Comparison of ENCODE assay signal across 18 cellular contexts in the genomic region with DNA sequence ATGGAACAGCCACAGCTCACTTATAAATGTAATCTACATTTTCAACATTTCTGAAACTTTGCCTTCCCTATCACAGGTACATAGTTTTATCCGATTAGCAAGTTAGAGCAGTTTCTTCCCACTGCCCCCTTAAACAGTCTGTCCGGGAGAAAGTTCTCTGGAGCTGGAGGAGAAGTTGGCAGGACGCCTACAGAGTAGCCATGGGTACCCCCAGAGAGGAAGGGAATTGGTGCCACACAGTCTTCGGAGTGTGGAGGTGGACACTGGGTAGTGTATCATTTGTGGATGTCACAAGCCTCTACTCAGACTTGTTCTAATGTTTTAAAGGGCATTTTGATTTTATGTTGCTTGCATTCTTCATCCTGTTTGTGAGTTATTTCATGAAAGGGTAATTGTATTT. TPM values are rescaled to one million over a fixed set of nuclear protein-coding genes. Genes with fewer than 3 reads are reported as not detected.
DNase-seq lines count a peak whose midpoint lies in the region; ATAC-seq and TF ChIP-seq lines count a peak whose summit lies in the region.
"Had no signal": no experiment of that assay in that cellular context is flagged by ENCODE, and none has a peak within 500 bp of the region (broad histone marks: within the 10 kb centered on the region; RNA-seq: fewer than 3 reads in every experiment).

No MANE protein-coding gene starts in this region.

- H3K27me3 ChIP-seq in IMR-90 (ENCODE audit: control insufficient read depth, insufficient read depth, low read length) (no peaks in the 10 kb centered on the region), osteoblast (ENCODE audit: insufficient read depth, low read length) (no peaks in the 10 kb centered on the region), dorsolateral prefrontal cortex (no peaks in the 10 kb centered on the region)

- no peak overlapping the region for H2AK9ac ChIP-seq in IMR-90 (replicated peaks; ENCODE audit: low read depth, low read length, poor library complexity)

- BruUV-seq in IMR-90 (replicated peaks; lab: Mats Ljungman, UMichigan): no TSS peak

- CTCF ChIA-PET in IMR-90 (lab: Yijun Ruan, JAX): interaction anchor here (0.6 to 0.8 kb wide), 3 partner anchors 33 to 1237 kb away, joined by 3 read pairs; no protein-coding TSS in a partner anchor

- TF ChIP-seq POLR2A in IMR-90 (IDR thresholded peaks at IDR 0.05; ENCODE audit: low read depth, low read length): no peak

- POLR2A ChIA-PET in IMR-90 (lab: Charles Lee; ENCODE audit: unreplicated experiment): no interaction called here

- H3K23ac ChIP-seq in IMR-90 (ENCODE audit: low read depth, low read length): peak overlapping the region; percentile 45; the same call in 1 of the 2 replicates

- H3K14ac ChIP-seq in IMR-90 (replicated peaks; ENCODE audit: low read depth, low read length): no peak overlapping the region

- DNase-seq in IMR-90 (no peak), fibroblast of villous mesenchyme (ENCODE audit: low read depth) (no peak), osteoblast (ENCODE audit: insufficient read length, low spot score, missing footprints) (peak; percentile 49), dorsolateral prefrontal cortex (no peak)
- DNase-seq: activated CD4-positive, alpha-beta T cell treated with anti-CD3 and anti-CD28 coated beads for 48 hours; CD4-positive, alpha-beta memory T cell; cerebellar nuclear complex; H9; left ventricle myocardium inferior; naive thymus-derived CD4-positive, alpha-beta T cell; NCI-H2029; psoas muscle had no signal

- ATAC-seq in IMR-90 (ENCODE audit: low read depth) (peak; percentile 17; the same call in 1 of the 2 replicates), GM18861 (IDR thresholded peaks at IDR 0.05; ENCODE audit: unreplicated experiment) (no peak), GM19351 (IDR thresholded peaks at IDR 0.05; ENCODE audit: unreplicated experiment) (no peak), GM18502 (IDR thresholded peaks at IDR 0.05; ENCODE audit: poor library complexity, unreplicated experiment) (no peak)
- ATAC-seq: naive thymus-derived CD4-positive, alpha-beta T cell; psoas muscle; stimulated activated effector memory CD8-positive, alpha-beta T cell treated with anti-CD3 and anti-CD28 coated beads, Interleukin-12 subunit alpha, Interleukin-12 subunit beta, amount 100 ng/mL, for 72 hours had no signal

- peaks cover 3% of the 10 kb centered on the region for H3K79me2 ChIP-seq in osteoblast (ENCODE audit: insufficient read depth, low read length)

- H3K4me2 ChIP-seq in IMR-90 (ENCODE audit: low read depth, low read length) (peak overlapping the region; percentile 96), osteoblast (ENCODE audit: insufficient read depth, low read length) (peak overlapping the region; percentile 59)

- H3K9me1 ChIP-seq in IMR-90 (ENCODE audit: insufficient read depth, low read length): no peaks in the 10 kb centered on the region

- TF ChIP-seq RAD21 in IMR-90 (IDR thresholded peaks at IDR 0.05; ENCODE audit: low read length): no peak

- H3K36me3 ChIP-seq in IMR-90 (ENCODE audit: control insufficient read depth, insufficient read depth, low read length) (no peaks in the 10 kb centered on the region), osteoblast (ENCODE audit: insufficient read depth, low read length) (no peaks in the 10 kb centered on the region)

- H3K79me1 ChIP-seq in IMR-90 (ENCODE audit: low read depth in 1 of 2, low read length in 2 of 2): peaks cover 11 to 14% of the 10 kb centered on the region in 2 experiments; a peak in 2 of 4 replicates

- no peak overlapping the region for H3K56ac ChIP-seq in IMR-90 (ENCODE audit: extremely low read depth, insufficient read depth, low read length)

- H3K9me3 ChIP-seq in IMR-90 (ENCODE audit: control insufficient read depth, insufficient read depth, low read length) (peaks cover 2% of the 10 kb centered on the region; the same call in 1 of the 2 replicates), osteoblast (ENCODE audit: low read depth, low read length) (peaks cover 2% of the 10 kb centered on the region)

- H3K27ac ChIP-seq in 22Rv1 (peak overlapping the region; percentile 43), IMR-90 (ENCODE audit: insufficient read depth, low read length) (no peak overlapping the region), osteoblast (ENCODE audit: low read depth, low read length) (no peak overlapping the region), dorsolateral prefrontal cortex (no peak overlapping the region)
- H3K27ac ChIP-seq: left ventricle myocardium inferior, psoas muscle, RWPE1 had no signal

- H3K4ac ChIP-seq in IMR-90 (ENCODE audit: low read depth, low read length): no peak overlapping the region

- H2BK120ac ChIP-seq in IMR-90 (ENCODE audit: low read depth, low read length): no peak overlapping the region

- no peak overlapping the region for H4K8ac ChIP-seq in IMR-90 (ENCODE audit: low read depth in 2 of 2, low read length in 2 of 2)

- no peak overlapping the region for H4K5ac ChIP-seq in IMR-90 (ENCODE audit: low read depth, low read length)

- intact Hi-C loops in IMR-90 (cut with micrococcal nuclease) (no loop called here), dorsolateral prefrontal cortex (cut with DNase I) (no loop called here)

- no peak overlapping the region for H2BK5ac ChIP-seq in IMR-90 (ENCODE audit: low read depth, low read length, poor library complexity, severe bottlenecking)

- dilution Hi-C loops in IMR-90 (cut with HindIII; ENCODE audit: low sequenced_read_pairs, unreplicated experiment): no loop called here

- no peak overlapping the region for H3K9ac ChIP-seq in IMR-90 (ENCODE audit: low read depth, low read length)

- in situ Hi-C loops in IMR-90 (cut with MboI; ENCODE audit: low sequenced_read_pairs): no loop called here

- H3K4me1 ChIP-seq in IMR-90 (ENCODE audit: control insufficient read depth, insufficient read depth, low read length) (peaks cover 4% of the 10 kb centered on the region), osteoblast (ENCODE audit: insufficient read depth, low read length) (no peaks in the 10 kb centered on the region)
- H3K4me1 ChIP-seq: psoas muscle had no signal

- WGBS in IMR-90 (ENCODE audit: extremely low coverage in 2 of 2, insufficient read length in 1 of 2), 2 experiments: no CpG with 5 or more reads among the region's 4 CpGs

- H2AFZ ChIP-seq in IMR-90 (replicated peaks; ENCODE audit: low read length, poor library complexity) (no peak overlapping the region), osteoblast (ENCODE audit: low read length) (peak overlapping the region; percentile 12)

- H4K91ac ChIP-seq in IMR-90 (ENCODE audit: insufficient read depth, low read depth, low read length): no peak overlapping the region

- no peak for TF ChIP-seq CTCF in 22Rv1 (IDR thresholded peaks at IDR 0.05)
- TF ChIP-seq CTCF in IMR-90 (conservative IDR thresholded peaks at IDR 0.05; ENCODE audit: low read depth, low read length): no peak
- TF ChIP-seq CTCF in fibroblast of villous mesenchyme (IDR thresholded peaks at IDR 0.05; ENCODE audit: insufficient read depth, low read depth, low read length): no peak
- TF ChIP-seq CTCF in osteoblast (IDR thresholded peaks at IDR 0.05; ENCODE audit: extremely low read depth, low read depth, low read length): no peak
- no peak for TF ChIP-seq CTCF in dorsolateral prefrontal cortex (IDR thresholded peaks at IDR 0.05 in 54 of 56, conservative IDR thresholded peaks at IDR 0.05 in 2 of 56; ENCODE audit: low read depth in 1 of 56, partially characterized antibody in 56 of 56)

- H2AK5ac ChIP-seq in IMR-90 (ENCODE audit: low read depth, low read length): no peak overlapping the region

- no peak overlapping the region for H2BK15ac ChIP-seq in IMR-90 (ENCODE audit: low read depth, low read length)

- no peak overlapping the region for H3K18ac ChIP-seq in IMR-90 (ENCODE audit: low read depth, low read length)

- H2BK20ac ChIP-seq in IMR-90 (ENCODE audit: low read depth, low read length): no peak overlapping the region

- H4K20me1 ChIP-seq in IMR-90 (ENCODE audit: insufficient read depth, low read length) (no peaks in the 10 kb centered on the region; the same call in 1 of the 2 replicates), osteoblast (ENCODE audit: insufficient read depth, low read length) (peaks cover 3% of the 10 kb centered on the region)

- H3K4me3 ChIP-seq in IMR-90 (ENCODE audit: insufficient read depth, low read depth, low read length) (no peak overlapping the region), fibroblast of villous mesenchyme (ENCODE audit: low read depth, low read length) (peak overlapping the region; percentile 19), osteoblast (ENCODE audit: insufficient read depth, low read length) (peak overlapping the region; percentile 43), dorsolateral prefrontal cortex (peak overlapping the region in 19 of 59 donors; percentile 1 to 42 (median 22))
- H3K4me3 ChIP-seq: left ventricle myocardium inferior, psoas muscle had no signal

TF ChIP-seq in IMR-90, 13 proteins besides CTCF, POLR2A, EP300 and RAD21 (continues in another document):
- no peak for TF ChIP-seq RFX5 (IDR thresholded peaks at IDR 0.05; ENCODE audit: low read depth, low read length)
- no peak for TF ChIP-seq USF2 (IDR thresholded peaks at IDR 0.05; ENCODE audit: low read depth, low read length)
- no peak for TF ChIP-seq MXI1 (IDR thresholded peaks at IDR 0.05; ENCODE audit: borderline replicate concordance, low read depth, low read length)
- no peak for TF ChIP-seq CEBPB (IDR thresholded peaks at IDR 0.05; ENCODE audit: low read depth, low read length)
- no peak for TF ChIP-seq BHLHE40 (IDR thresholded peaks at IDR 0.05; ENCODE audit: low read depth, low read length)
- no peak for TF ChIP-seq MAFK (IDR thresholded peaks at IDR 0.05; ENCODE audit: low read depth, low read length)
- TF ChIP-seq MAZ (IDR thresholded peaks at IDR 0.05; ENCODE audit: borderline replicate concordance, low read depth, low read length): no peak
- no peak for TF ChIP-seq CHD1 (IDR thresholded peaks at IDR 0.05; ENCODE audit: low read depth, low read length)
- no peak for TF ChIP-seq FOS (IDR thresholded peaks at IDR 0.05; ENCODE audit: low read depth, low read length)
- no peak for TF ChIP-seq RCOR1 (IDR thresholded peaks at IDR 0.05; ENCODE audit: insufficient replicate concordance, low read length)
- no peak for TF ChIP-seq SMC3 (IDR thresholded peaks at IDR 0.05; ENCODE audit: low read depth, low read length)

RNA-seq across cellular contexts. Expression of gene TAF3, which starts 39.0 kb away (rescaled TPM):
- total RNA-seq in IMR-90 (2012; rRNA removed) (1.4 TPM in 2 replicates), fibroblast of villous mesenchyme (2.2 and 2.3 TPM in 2 replicates), osteoblast (2.2 and 2.4 TPM in 2 replicates), dorsolateral prefrontal cortex (10 to 100 TPM in 119 of 120 experiments, 1 to 10 TPM in 1; 9.9 to 18.7 (median 13.5) TPM)
- polyA plus RNA-seq in IMR-90 (2012; rRNA removed): 2.2 and 2.3 TPM in 2 replicates
- 1.4 and 1.6 TPM in 2 replicates for polyA plus RNA-seq in IMR-90 (2012; cell fraction: cytosol; rRNA removed)
- polyA plus RNA-seq in IMR-90 (2012; cell fraction: nucleus; rRNA removed; ENCODE audit: low replicate concordance): 1.4 and 2.0 TPM in 2 replicates
